ENCODE assay signal across 1 cellular context in genomic region chr3:182989566-182989965, GRCh38.
TF ChIP-seq lines count a peak whose summit lies in the region.

No MANE protein-coding gene starts in this region.

TF ChIP-seq in GM12878, 131 proteins besides CTCF, POLR2A, EP300 and RAD21:
- TF ChIP-seq SIN3A (IDR thresholded peaks at IDR 0.05; ENCODE audit: low read depth, low read length) (no peak), CBFB (IDR thresholded peaks at IDR 0.05; ENCODE audit: low read depth) (no peak), JUNB (IDR thresholded peaks at IDR 0.05) (no peak)
- TF ChIP-seq, protein P1, sequence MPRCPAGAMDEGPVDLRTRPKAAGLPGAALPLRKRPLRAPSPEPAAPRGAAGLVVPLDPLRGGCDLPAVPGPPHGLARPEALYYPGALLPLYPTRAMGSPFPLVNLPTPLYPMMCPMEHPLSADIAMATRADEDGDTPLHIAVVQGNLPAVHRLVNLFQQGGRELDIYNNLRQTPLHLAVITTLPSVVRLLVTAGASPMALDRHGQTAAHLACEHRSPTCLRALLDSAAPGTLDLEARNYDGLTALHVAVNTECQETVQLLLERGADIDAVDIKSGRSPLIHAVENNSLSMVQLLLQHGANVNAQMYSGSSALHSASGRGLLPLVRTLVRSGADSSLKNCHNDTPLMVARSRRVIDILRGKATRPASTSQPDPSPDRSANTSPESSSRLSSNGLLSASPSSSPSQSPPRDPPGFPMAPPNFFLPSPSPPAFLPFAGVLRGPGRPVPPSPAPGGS (IDR thresholded peaks at IDR 0.05; ENCODE audit: borderline replicate concordance, insufficient read depth, low read depth, low read length, poor library complexity, severe bottlenecking): peak; percentile 70
TF ChIP-seq in GM12878: peak in this region for 1.
